In genomic region chr7:149261829-149262617, GRCh38 we compare ENCODE assay signal across 8 cellular contexts. TPM values are rescaled to one million over a fixed set of nuclear protein-coding genes. Genes with fewer than 3 reads are reported as not detected.
DNase-seq lines count a peak whose midpoint lies in the region; ATAC-seq and TF ChIP-seq lines count a peak whose summit lies in the region.

ZNF783 (plus strand) TSS chr7:149262196; CDS start chr7:149262334, 138 bp downstream.

- TF ChIP-seq POLR2A in NB4 (IDR thresholded peaks at IDR 0.05; ENCODE audit: extremely low read depth, insufficient read length), result peak; percentile 24

- peaks cover 16% of the 10 kb centered on the region for H3K4me1 ChIP-seq in adipocyte (ENCODE audit: control insufficient read depth, insufficient read depth, low read length)
- peaks cover 0 to 28% (median 16%) of the 10 kb centered on the region in 9 donors for H3K4me1 ChIP-seq in heart right ventricle
- peaks cover 8% of the 10 kb centered on the region for H3K4me1 ChIP-seq in upper lobe of right lung

- H3K4me3 ChIP-seq in GM12865 (ENCODE audit: low read depth, low read length) (peak within 1 kb of the TSS; percentile 94), NB4 (ENCODE audit: low read depth, low read length) (peak within 1 kb of the TSS; percentile 64), adipocyte (ENCODE audit: low read length) (peak within 1 kb of the TSS; percentile 85), heart right ventricle (peak within 1 kb of the TSS; percentile 7 to 64 (median 60)), upper lobe of right lung (peak within 1 kb of the TSS; percentile 69)

- peaks cover 20% of the 10 kb centered on the region for H3K36me3 ChIP-seq in adipocyte (ENCODE audit: control insufficient read depth, insufficient read depth, low read length, severe bottlenecking)
- H3K36me3 ChIP-seq in heart right ventricle, result peaks cover 0 to 21% (median 9%) of the 10 kb centered on the region in 9 donors
- peaks cover 8% of the 10 kb centered on the region for H3K36me3 ChIP-seq in upper lobe of right lung

- H3K9me3 ChIP-seq in adipocyte (ENCODE audit: control insufficient read depth, low read length) (no peaks in the 10 kb centered on the region), heart right ventricle (no peaks in the 10 kb centered on the region), upper lobe of right lung (no peaks in the 10 kb centered on the region)

- peak; percentile 77 for TF ChIP-seq CTCF in GM12865 (IDR thresholded peaks at IDR 0.05; ENCODE audit: insufficient read depth, low read depth, low read length, missing control alignments)
- TF ChIP-seq CTCF in NB4 (IDR thresholded peaks at IDR 0.05; ENCODE audit: low read depth, low read length), result peak; percentile 61
- peak; percentile 65 to 95 (median 86) for TF ChIP-seq CTCF in heart right ventricle (IDR thresholded peaks at IDR 0.05)
- TF ChIP-seq CTCF in upper lobe of right lung (IDR thresholded peaks at IDR 0.05), result peak; percentile 83

- H3K27me3 ChIP-seq in adipocyte (replicated peaks; ENCODE audit: control insufficient read depth, insufficient read depth, low read length), result no peaks in the 10 kb centered on the region
- H3K27me3 ChIP-seq in heart right ventricle, result no peaks in the 10 kb centered on the region
- no peaks in the 10 kb centered on the region for H3K27me3 ChIP-seq in upper lobe of right lung

- peak within 1 kb of the TSS; percentile 92 for H3K9ac ChIP-seq in adipocyte (ENCODE audit: low read length)

- intact Hi-C loops in heart right ventricle (cut with DNase I), result loop anchor here in 3 of 10 donors (5.0 to 10.0 kb wide), 4 partner anchors 160 to 363 kb away; partner anchors contain the start of gene ZNF746 (in 2 of the 3)
- intact Hi-C loops in posterior vena cava (cut with DNase I), result loop anchor here in 1 of 2 donors (2.0 kb wide), 1 partner anchor 63 kb away; no protein-coding TSS in a partner anchor
- intact Hi-C loops in upper lobe of right lung (cut with DNase I), result no loop called here

- peak; percentile 96 for DNase-seq in GM12865 (ENCODE audit: low read depth)
- DNase-seq in NB4 (ENCODE audit: low read depth), result peak; percentile 95
- peak; percentile 87 for DNase-seq in SW480 (ENCODE audit: low spot score)
- peak; percentile 96 for DNase-seq in adipocyte (ENCODE audit: low read depth)
- peak; percentile 82 to 90 for DNase-seq in heart right ventricle
- peak; percentile 97 for DNase-seq in posterior vena cava (ENCODE audit: low spot score)
- DNase-seq in upper lobe of right lung, result peak; percentile 96

- H3K27ac ChIP-seq in heart right ventricle (peak within 1 kb of the TSS; percentile 64 to 97 (median 90)), upper lobe of right lung (peak within 1 kb of the TSS; percentile 90)

- ATAC-seq in HG02571 (IDR thresholded peaks at IDR 0.05; ENCODE audit: unreplicated experiment) (peak; percentile 80), heart right ventricle (peak; percentile 95 to 97 (median 96)), upper lobe of right lung (peak; percentile 98)

- 1% methylated on average over 102 to 114 of the region's 115 CpGs for WGBS in heart right ventricle, 2 donors

RNA-seq across cellular contexts. Expression of gene ZNF783, which starts in this region (rescaled TPM):
- total RNA-seq in heart right ventricle, result 1 to 10 TPM; 2.6 to 6.0 (median 3.3) TPM
- 1 to 10 TPM; 2.5 to 6.1 TPM for polyA plus RNA-seq in heart right ventricle
- total RNA-seq in posterior vena cava, result 10 to 100 TPM; 10.8 to 16.3 TPM
- 18.8 TPM for total RNA-seq in upper lobe of right lung

Comparison
In these comparisons a context has a peak if more than half of its experiments do, and no peak if none do; other contexts are left out.
1. Peak in every context shown above with its lines: DNase-seq, ATAC-seq, H3K4me3 ChIP-seq and H3K27ac ChIP-seq.